8 cellular contexts compared by ENCODE assay signal in genomic region chr1:1692714-1693647, GRCh38. TPM values are rescaled to one million over a fixed set of nuclear protein-coding genes. Genes with fewer than 3 reads are reported as not detected.
A peak's percentile ranks its signal among the peaks of the same experiment; 100 is the strongest.
DNase-seq lines count a peak whose midpoint lies in the region; ATAC-seq and TF ChIP-seq lines count a peak whose summit lies in the region.
"Not testable (repeated sequence)": the region's sequence is repeated elsewhere in the genome, so short reads cannot be mapped to it uniquely, and the experiment has no call there.

SLC35E2B (minus strand) TSS chr1:1692795; CDS start chr1:1676699, 16,096 bp downstream.

- not testable (repeated sequence) for H3F3A ChIP-seq in MM.1S (ENCODE audit: insufficient read depth, low read length); neural progenitor cell (ENCODE audit: low read depth)

- H3K27ac ChIP-seq in MM.1S (ENCODE audit: low read length) = peak within 1 kb of the TSS; percentile 84
- peak within 1 kb of the TSS; percentile 100 for H3K27ac ChIP-seq in neural progenitor cell

- H3K4me3 ChIP-seq in HAP-1 (peak within 1 kb of the TSS; percentile 38), MM.1S (ENCODE audit: low read length) (peak within 1 kb of the TSS; percentile 48; the same call in 1 of the 2 replicates), neural progenitor cell (peak within 1 kb of the TSS; percentile 68)

- not testable (repeated sequence) for H3K36me3 ChIP-seq in HAP-1 (replicated peaks); MM.1S (replicated peaks; ENCODE audit: insufficient read depth, low read length); neural progenitor cell

- H3K4me1 Mint-ChIP-seq in neural progenitor cell = not testable (repeated sequence)
- peaks cover 11% of the 10 kb centered on the region for H3K4me1 Mint-ChIP-seq in stimulated activated naive CD8-positive, alpha-beta T cell treated with anti-CD3 and anti-CD28 coated beads, Interleukin-15, amount 100 ng/mL, for 72 hours

- not testable (repeated sequence) for TF ChIP-seq CTCF in MM.1S (IDR thresholded peaks at IDR 0.05; ENCODE audit: low read length); neural progenitor cell (IDR thresholded peaks at IDR 0.05)

- in situ Hi-C loops in HAP-1 (cut with MboI; ENCODE audit: low sequenced_read_pairs) = not testable (repeated sequence)

- peak; percentile 87 for ATAC-seq in stimulated activated naive CD8-positive, alpha-beta T cell treated with anti-CD3 and anti-CD28 coated beads, Interleukin-15, amount 100 ng/mL, for 72 hours

- DNase-seq in ELR (ENCODE audit: low read depth) = peak; percentile 87
- DNase-seq in HAP-1 (ENCODE audit: low spot score in 2 of 2) = peak in 1 of 2 experiments; percentile 86
- peak; percentile 89 for DNase-seq in MM.1S
- DNase-seq in SHP77 treated with DMSO at 0.1 percent for 48 hours (lab: John Stamatoyannopoulos, UW) = peak; percentile 11
- peak; percentile 79 for DNase-seq in activated effector memory CD4-positive, alpha-beta T cell treated with Interleukin-2 at 50 U/mL for 16 hours
- peak; percentile 87 for DNase-seq in fibroblast of the conjunctiva (ENCODE audit: low read depth)
- DNase-seq in neural progenitor cell (ENCODE audit: low spot score) = peak; percentile 93
- DNase-seq in stimulated activated naive CD8-positive, alpha-beta T cell treated with anti-CD3 and anti-CD28 coated beads, Interleukin-15, amount 100 ng/mL, for 72 hours = peak; percentile 94 to 96

- not testable (repeated sequence) for H3K27me3 Mint-ChIP-seq in neural progenitor cell (ENCODE audit: insufficient read depth, low read depth); stimulated activated naive CD8-positive, alpha-beta T cell treated with anti-CD3 and anti-CD28 coated beads, Interleukin-15, amount 100 ng/mL, for 72 hours

- H3K9ac ChIP-seq in MM.1S (ENCODE audit: low read length) (peak within 1 kb of the TSS; percentile 72), neural progenitor cell (peak within 1 kb of the TSS; percentile 98)

- not testable (repeated sequence) for H3K4me2 ChIP-seq in MM.1S (ENCODE audit: low read depth, low read length)
- peak within 1 kb of the TSS; percentile 74 for H3K4me2 ChIP-seq in neural progenitor cell

- not testable (repeated sequence) for H3K9me3 Mint-ChIP-seq in neural progenitor cell; stimulated activated naive CD8-positive, alpha-beta T cell treated with anti-CD3 and anti-CD28 coated beads, Interleukin-15, amount 100 ng/mL, for 72 hours

- not testable (repeated sequence) for H3K79me2 ChIP-seq in MM.1S (ENCODE audit: low read length)
- H3K79me2 ChIP-seq in neural progenitor cell (ENCODE audit: low read depth) = peaks cover 18% of the 10 kb centered on the region

- H3K27ac Mint-ChIP-seq in neural progenitor cell = not testable (repeated sequence)
- H3K27ac Mint-ChIP-seq in stimulated activated naive CD8-positive, alpha-beta T cell treated with anti-CD3 and anti-CD28 coated beads, Interleukin-15, amount 100 ng/mL, for 72 hours = peak within 1 kb of the TSS; percentile 94 to 99

- H3K4me3 Mint-ChIP-seq in neural progenitor cell = peak within 1 kb of the TSS; percentile 80
- H3K4me3 Mint-ChIP-seq in stimulated activated naive CD8-positive, alpha-beta T cell treated with anti-CD3 and anti-CD28 coated beads, Interleukin-15, amount 100 ng/mL, for 72 hours = peak within 1 kb of the TSS; percentile 79 to 82

- not testable (repeated sequence) for H3K36me3 Mint-ChIP-seq in neural progenitor cell

- not testable (repeated sequence) for H2AFZ ChIP-seq in MM.1S (ENCODE audit: low read length); neural progenitor cell (replicated peaks)

- not testable (repeated sequence) for H3K9me3 ChIP-seq in HAP-1; MM.1S (replicated peaks; ENCODE audit: insufficient read depth, low read length); neural progenitor cell (ENCODE audit: low read depth)

- H3K9me2 ChIP-seq in MM.1S (replicated peaks; ENCODE audit: insufficient read depth, low read length) = not testable (repeated sequence)

- H4K20me1 ChIP-seq in MM.1S (ENCODE audit: insufficient read depth, low read length); neural progenitor cell (ENCODE audit: low read depth): not testable (repeated sequence)

- not testable (repeated sequence) for H3K27me3 ChIP-seq in HAP-1 (ENCODE audit: low read depth); MM.1S (replicated peaks; ENCODE audit: insufficient read depth, low read length); neural progenitor cell

- H3K4me1 ChIP-seq in HAP-1; MM.1S (ENCODE audit: low read length); neural progenitor cell: not testable (repeated sequence)

RNA-seq across cellular contexts. Expression of gene SLC35E2B, which starts in this region (rescaled TPM):
- total RNA-seq in neural progenitor cell (ENCODE audit: low replicate concordance) = 49.4 and 71.6 TPM in 2 replicates
